29 cellular contexts compared by ENCODE assay signal in genomic region chr1:5490640-5491039, GRCh38.
"Had no signal": no experiment of that assay in that cellular context is flagged by ENCODE, and none has a peak within 500 bp of the region (broad histone marks: within the 10 kb centered on the region; RNA-seq: fewer than 3 reads in every experiment).

No MANE protein-coding gene starts in this region.

- DNase-seq: colonic mucosa; effector CD8-positive, alpha-beta T cell; endodermal cell; glutamatergic neuron; heart right ventricle; hippocampal formation; kidney glomerular epithelial cell; left colon; left ventricle myocardium superior; lower lobe of right lung; natural killer cell; right cardiac atrium; sigmoid colon; stimulated activated CD4-positive, alpha-beta T cell treated with anti-CD3 and anti-CD28 coated beads, Interleukin-4, amount 100 ng/mL, for 4 hours; stimulated activated naive CD8-positive, alpha-beta T cell treated with anti-CD3 and anti-CD28 coated beads, Interleukin-15, Interleukin-2, amounts not matched to agents 100 U/mL and 50 U/mL, for 24 hours; substantia nigra; transverse colon; upper lobe of right lung; uterus had no signal

- H3K36me3 Mint-ChIP-seq: natural killer cell; stimulated activated memory B cell treated with anti-CD40 and anti-IgM and Interleukin-4, amounts not matched to agents 10 μg/mL and 1 μg/mL and 100 μg/mL, for 72 hours had no signal

- H3K27me3 ChIP-seq: colonic mucosa, uterus had no signal

- FAIRE-seq: islet of Langerhans had no signal

- H3K36me3 ChIP-seq: colonic mucosa, esophagus muscularis mucosa, gastroesophageal sphincter, heart right ventricle, lower lobe of right lung, neutrophil, sigmoid colon, transverse colon, upper lobe of right lung, uterus had no signal

- H3K9me3 ChIP-seq: colonic mucosa, esophagus muscularis mucosa, gastroesophageal sphincter, heart right ventricle, lower lobe of right lung, neutrophil, sigmoid colon, transverse colon, upper lobe of right lung, uterus had no signal

- ATAC-seq: foreskin keratinocyte; gastroesophageal sphincter; heart right ventricle; left colon; left ventricle myocardium superior; lower lobe of right lung; natural killer cell; right cardiac atrium; stimulated activated memory B cell treated with anti-CD40 and anti-IgM and Interleukin-4, amounts not matched to agents 10 μg/mL and 1 μg/mL and 100 μg/mL, for 72 hours; upper lobe of right lung had no signal

- H3K4me3 ChIP-seq: colonic mucosa, esophagus muscularis mucosa, gastroesophageal sphincter, heart right ventricle, lower lobe of right lung, sigmoid colon, transverse colon, upper lobe of right lung, uterus had no signal

- H3K79me2 ChIP-seq: parathyroid adenoma had no signal

- H3K9ac ChIP-seq: parathyroid adenoma had no signal

- H3K4me1 ChIP-seq: colonic mucosa, foreskin keratinocyte, heart right ventricle, lower lobe of right lung, parathyroid adenoma, transverse colon, upper lobe of right lung, uterus had no signal

- H2AFZ ChIP-seq: parathyroid adenoma had no signal

- H3K27ac ChIP-seq: colonic mucosa, epithelial cell of prostate, esophagus muscularis mucosa, foreskin keratinocyte, gastroesophageal sphincter, heart right ventricle, lower lobe of right lung, neutrophil, parathyroid adenoma, sigmoid colon, transverse colon, upper lobe of right lung, uterus had no signal

- H3K27ac Mint-ChIP-seq: dendritic cell treated with granulocyte-macrophage colony-stimulating factor and Interleukin-4, amounts not matched to agents 40 ng/mL and 50 ng/mL, for 4 days; endodermal cell; natural killer cell; progenitor cell of endocrine pancreas; stimulated activated memory B cell treated with anti-CD40 and anti-IgM and Interleukin-4, amounts not matched to agents 10 μg/mL and 1 μg/mL and 100 μg/mL, for 72 hours had no signal

- H3K27me3 Mint-ChIP-seq: dendritic cell treated with granulocyte-macrophage colony-stimulating factor and Interleukin-4, amounts not matched to agents 40 ng/mL and 50 ng/mL, for 4 days had no signal

- H3K4me3 Mint-ChIP-seq: dendritic cell treated with granulocyte-macrophage colony-stimulating factor and Interleukin-4, amounts not matched to agents 40 ng/mL and 50 ng/mL, for 4 days; endodermal cell; natural killer cell; stimulated activated memory B cell treated with anti-CD40 and anti-IgM and Interleukin-4, amounts not matched to agents 10 μg/mL and 1 μg/mL and 100 μg/mL, for 72 hours had no signal

- H3K4me1 Mint-ChIP-seq: endodermal cell; natural killer cell; stimulated activated memory B cell treated with anti-CD40 and anti-IgM and Interleukin-4, amounts not matched to agents 10 μg/mL and 1 μg/mL and 100 μg/mL, for 72 hours had no signal

- H3K9me3 Mint-ChIP-seq: dendritic cell treated with granulocyte-macrophage colony-stimulating factor and Interleukin-4, amounts not matched to agents 40 ng/mL and 50 ng/mL, for 4 days; endodermal cell; natural killer cell; stimulated activated memory B cell treated with anti-CD40 and anti-IgM and Interleukin-4, amounts not matched to agents 10 μg/mL and 1 μg/mL and 100 μg/mL, for 72 hours had no signal
